ENCODE assay signal across 11 cellular contexts in the genomic region with DNA sequence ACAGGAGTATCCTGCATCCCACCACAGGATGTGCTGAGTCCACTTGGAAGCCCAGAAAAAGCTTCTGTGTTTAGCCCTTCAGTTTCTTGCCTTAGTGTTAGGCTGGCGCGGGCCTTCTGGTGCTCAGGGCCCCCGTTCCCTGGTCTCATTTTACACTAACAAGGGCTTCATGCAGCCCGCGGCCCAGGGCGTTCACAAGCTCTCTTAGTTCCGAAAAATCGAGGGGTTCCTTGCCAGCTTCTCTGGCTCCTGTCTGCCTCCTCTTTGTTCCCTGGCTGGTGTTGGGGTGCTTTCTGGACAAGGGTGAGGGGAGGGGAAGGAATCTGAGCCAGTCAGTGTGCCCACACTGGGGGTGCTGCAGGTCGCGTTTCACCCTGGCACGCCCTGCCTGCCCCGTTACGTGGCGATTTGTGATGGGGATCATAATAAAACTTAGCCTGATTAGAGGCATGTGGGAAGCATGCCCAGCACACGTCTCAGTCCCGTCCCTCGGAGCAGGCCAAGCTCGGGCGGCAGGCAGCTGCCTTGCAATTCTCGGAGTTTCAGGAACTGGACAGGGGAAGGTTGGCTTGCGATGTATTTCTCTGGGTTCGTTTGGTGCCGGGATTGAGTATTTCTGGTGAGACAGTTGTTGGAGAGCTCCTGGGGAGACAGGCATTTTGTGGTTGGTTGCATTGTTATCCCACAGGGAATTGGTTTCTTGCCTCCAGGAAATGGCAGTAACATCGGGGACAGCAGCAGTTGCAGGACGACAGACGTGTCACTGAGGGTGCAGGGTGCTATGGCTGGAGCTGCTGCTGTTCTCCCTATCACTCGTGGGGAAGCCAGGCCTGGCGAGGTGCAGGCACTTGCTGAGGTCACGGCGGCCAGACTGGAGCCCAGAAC. TPM values are rescaled to one million over a fixed set of nuclear protein-coding genes. Genes with fewer than 3 reads are reported as not detected.
DNase-seq lines count a peak whose midpoint lies in the region.
"Had no signal": no experiment of that assay in that cellular context is flagged by ENCODE, and none has a peak within 500 bp of the region (broad histone marks: within the 10 kb centered on the region; RNA-seq: fewer than 3 reads in every experiment).

No MANE protein-coding gene starts in this region.

- peak; percentile 92 for DNase-seq in A172 (ENCODE audit: low spot score)
- DNase-seq in M059J (ENCODE audit: low read depth), result peak; percentile 73
- DNase-seq in fibroblast of gingiva (ENCODE audit: low read depth), result peak; percentile 77
- peak; percentile 92 for DNase-seq in myocyte (ENCODE audit: low read depth)
- no peak for DNase-seq in stimulated activated CD4-positive, alpha-beta T cell treated with anti-CD3 and anti-CD28 coated beads, Interleukin-4, amount 100 ng/mL, for 24 hours
- DNase-seq in NCI-H1105 (lab: John Stamatoyannopoulos, UW), result no peak
- DNase-seq in stimulated activated naive CD4-positive, alpha-beta T cell treated with Interleukin-2 at 50 U/mL for 16 hours (lab: John Stamatoyannopoulos, UW), result no peak
- no peak for DNase-seq in activated CD4-positive, alpha-beta T cell treated with anti-CD3 and anti-CD28 coated beads for 4 hours
- DNase-seq: effector CD8-positive, alpha-beta T cell; NCI-H226; stimulated activated CD4-positive, alpha-beta T cell treated with anti-CD3 and anti-CD28 coated beads, Interleukin-15, amount 100 ng/mL, for 24 hours had no signal

RNA-seq across cellular contexts. Expression of gene SH3BP4, which starts 22.9 kb away (rescaled TPM):
- 53.3 and 56.4 TPM in 2 replicates for total RNA-seq in A172 (2014; rRNA removed; shearing (Covaris generic))
- 56.4 and 89.1 TPM in 2 replicates for total RNA-seq in M059J (2014; rRNA removed; shearing (Covaris generic))
- 20.0 and 27.4 TPM in 2 replicates for total RNA-seq in myocyte
- 41.6 TPM for polyA plus RNA-seq in myocyte (2012)

Comparison
In these comparisons a context has a peak if more than half of its experiments do, and no peak if none do; other contexts are left out.
1. DNase-seq: peak in A172 (single experiment), M059J (single experiment), fibroblast of gingiva (single experiment) and myocyte (single experiment); none in stimulated activated CD4-positive, alpha-beta T cell treated with anti-CD3 and anti-CD28 coated beads, Interleukin-4, amount 100 ng/mL, for 24 hours (single experiment), NCI-H1105 (single experiment), stimulated activated naive CD4-positive, alpha-beta T cell treated with Interleukin-2 at 50 U/mL for 16 hours (single experiment) and activated CD4-positive, alpha-beta T cell treated with anti-CD3 and anti-CD28 coated beads for 4 hours (0 of 2).